1 cellular context compared by ENCODE assay signal in the genomic region with DNA sequence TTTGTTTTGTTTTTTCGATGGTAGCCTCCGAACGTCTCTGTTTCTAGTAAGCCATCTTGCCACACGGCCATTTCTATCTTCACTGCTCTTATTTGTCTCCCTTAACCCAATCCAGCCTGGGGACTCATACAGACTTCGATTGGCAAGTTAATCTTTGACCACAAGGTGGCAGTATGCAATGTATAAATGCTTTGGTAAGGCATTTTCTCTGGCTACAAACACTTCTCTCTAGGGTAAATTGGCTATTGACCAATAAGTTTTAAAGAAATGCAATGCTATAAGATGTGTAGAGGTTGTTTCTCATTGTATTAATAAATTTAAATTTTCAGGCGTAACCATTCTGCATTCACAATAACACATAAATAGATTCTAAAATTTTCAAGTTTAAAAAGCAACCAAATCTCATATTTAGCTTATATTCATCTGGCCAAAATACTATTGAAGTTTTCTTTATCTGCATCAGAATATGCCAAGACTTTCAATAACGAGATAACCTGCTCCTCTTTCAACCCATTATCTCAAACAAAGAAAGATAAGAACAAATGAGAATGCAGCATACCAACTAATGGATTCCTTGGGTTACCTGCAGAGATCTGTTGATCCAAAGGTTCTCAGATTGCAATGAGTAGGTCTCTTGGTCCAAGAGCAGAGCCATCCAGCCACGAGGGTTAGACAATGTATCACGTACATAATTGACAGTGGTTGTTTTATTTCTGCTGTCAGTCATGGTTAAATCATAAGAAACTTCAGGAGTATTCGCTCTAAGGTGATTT.
TF ChIP-seq lines count a peak whose summit lies in the region.

No MANE protein-coding gene starts in this region.

TF ChIP-seq in GM23338, 12 proteins besides CTCF, POLR2A, EP300 and RAD21 (continued from another document):
- TF ChIP-seq, protein P1, sequence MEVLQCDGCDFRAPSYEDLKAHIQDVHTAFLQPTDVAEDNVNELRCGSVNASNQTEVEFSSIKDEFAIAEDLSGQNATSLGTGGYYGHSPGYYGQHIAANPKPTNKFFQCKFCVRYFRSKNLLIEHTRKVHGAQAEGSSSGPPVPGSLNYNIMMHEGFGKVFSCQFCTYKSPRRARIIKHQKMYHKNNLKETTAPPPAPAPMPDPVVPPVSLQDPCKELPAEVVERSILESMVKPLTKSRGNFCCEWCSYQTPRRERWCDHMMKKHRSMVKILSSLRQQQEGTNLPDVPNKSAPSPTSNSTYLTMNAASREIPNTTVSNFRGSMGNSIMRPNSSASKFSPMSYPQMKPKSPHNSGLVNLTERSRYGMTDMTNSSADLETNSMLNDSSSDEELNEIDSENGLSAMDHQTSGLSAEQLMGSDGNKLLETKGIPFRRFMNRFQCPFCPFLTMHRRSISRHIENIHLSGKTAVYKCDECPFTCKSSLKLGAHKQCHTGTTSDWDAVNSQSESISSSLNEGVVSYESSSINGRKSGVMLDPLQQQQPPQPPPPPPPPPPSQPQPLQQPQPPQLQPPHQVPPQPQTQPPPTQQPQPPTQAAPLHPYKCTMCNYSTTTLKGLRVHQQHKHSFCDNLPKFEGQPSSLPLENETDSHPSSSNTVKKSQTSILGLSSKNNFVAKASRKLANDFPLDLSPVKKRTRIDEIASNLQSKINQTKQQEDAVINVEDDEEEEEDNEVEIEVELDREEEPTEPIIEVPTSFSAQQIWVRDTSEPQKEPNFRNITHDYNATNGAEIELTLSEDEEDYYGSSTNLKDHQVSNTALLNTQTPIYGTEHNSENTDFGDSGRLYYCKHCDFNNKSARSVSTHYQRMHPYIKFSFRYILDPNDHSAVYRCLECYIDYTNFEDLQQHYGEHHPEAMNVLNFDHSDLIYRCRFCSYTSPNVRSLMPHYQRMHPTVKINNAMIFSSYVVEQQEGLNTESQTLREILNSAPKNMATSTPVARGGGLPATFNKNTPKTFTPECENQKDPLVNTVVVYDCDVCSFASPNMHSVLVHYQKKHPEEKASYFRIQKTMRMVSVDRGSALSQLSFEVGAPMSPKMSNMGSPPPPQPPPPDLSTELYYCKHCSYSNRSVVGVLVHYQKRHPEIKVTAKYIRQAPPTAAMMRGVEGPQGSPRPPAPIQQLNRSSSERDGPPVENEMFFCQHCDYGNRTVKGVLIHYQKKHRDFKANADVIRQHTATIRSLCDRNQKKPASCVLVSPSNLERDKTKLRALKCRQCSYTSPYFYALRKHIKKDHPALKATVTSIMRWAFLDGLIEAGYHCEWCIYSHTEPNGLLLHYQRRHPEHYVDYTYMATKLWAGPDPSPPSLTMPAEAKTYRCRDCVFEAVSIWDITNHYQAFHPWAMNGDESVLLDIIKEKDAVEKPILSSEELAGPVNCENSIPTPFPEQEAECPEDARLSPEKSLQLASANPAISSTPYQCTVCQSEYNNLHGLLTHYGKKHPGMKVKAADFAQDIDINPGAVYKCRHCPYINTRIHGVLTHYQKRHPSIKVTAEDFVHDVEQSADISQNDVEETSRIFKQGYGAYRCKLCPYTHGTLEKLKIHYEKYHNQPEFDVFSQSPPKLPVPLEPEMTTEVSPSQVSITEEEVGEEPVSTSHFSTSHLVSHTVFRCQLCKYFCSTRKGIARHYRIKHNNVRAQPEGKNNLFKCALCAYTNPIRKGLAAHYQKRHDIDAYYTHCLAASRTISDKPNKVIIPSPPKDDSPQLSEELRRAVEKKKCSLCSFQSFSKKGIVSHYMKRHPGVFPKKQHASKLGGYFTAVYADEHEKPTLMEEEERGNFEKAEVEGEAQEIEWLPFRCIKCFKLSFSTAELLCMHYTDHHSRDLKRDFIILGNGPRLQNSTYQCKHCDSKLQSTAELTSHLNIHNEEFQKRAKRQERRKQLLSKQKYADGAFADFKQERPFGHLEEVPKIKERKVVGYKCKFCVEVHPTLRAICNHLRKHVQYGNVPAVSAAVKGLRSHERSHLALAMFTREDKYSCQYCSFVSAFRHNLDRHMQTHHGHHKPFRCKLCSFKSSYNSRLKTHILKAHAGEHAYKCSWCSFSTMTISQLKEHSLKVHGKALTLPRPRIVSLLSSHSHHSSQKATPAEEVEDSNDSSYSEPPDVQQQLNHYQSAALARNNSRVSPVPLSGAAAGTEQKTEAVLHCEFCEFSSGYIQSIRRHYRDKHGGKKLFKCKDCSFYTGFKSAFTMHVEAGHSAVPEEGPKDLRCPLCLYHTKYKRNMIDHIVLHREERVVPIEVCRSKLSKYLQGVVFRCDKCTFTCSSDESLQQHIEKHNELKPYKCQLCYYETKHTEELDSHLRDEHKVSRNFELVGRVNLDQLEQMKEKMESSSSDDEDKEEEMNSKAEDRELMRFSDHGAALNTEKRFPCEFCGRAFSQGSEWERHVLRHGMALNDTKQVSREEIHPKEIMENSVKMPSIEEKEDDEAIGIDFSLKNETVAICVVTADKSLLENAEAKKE (CRISPR knock-in tag; IDR thresholded peaks at IDR 0.05) = no peak
- TF ChIP-seq ZNF331 (CRISPR knock-in tag; IDR thresholded peaks at IDR 0.05; ENCODE audit: low read depth) = no peak
- TF ChIP-seq, protein P2, sequence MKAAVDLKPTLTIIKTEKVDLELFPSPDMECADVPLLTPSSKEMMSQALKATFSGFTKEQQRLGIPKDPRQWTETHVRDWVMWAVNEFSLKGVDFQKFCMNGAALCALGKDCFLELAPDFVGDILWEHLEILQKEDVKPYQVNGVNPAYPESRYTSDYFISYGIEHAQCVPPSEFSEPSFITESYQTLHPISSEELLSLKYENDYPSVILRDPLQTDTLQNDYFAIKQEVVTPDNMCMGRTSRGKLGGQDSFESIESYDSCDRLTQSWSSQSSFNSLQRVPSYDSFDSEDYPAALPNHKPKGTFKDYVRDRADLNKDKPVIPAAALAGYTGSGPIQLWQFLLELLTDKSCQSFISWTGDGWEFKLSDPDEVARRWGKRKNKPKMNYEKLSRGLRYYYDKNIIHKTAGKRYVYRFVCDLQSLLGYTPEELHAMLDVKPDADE (IDR thresholded peaks at IDR 0.05) = no peak
- no peak for TF ChIP-seq CREB1 (CRISPR knock-in tag; IDR thresholded peaks at IDR 0.05; ENCODE audit: low read depth)
